ENCODE assay signal across 8 cellular contexts in the genomic region with DNA sequence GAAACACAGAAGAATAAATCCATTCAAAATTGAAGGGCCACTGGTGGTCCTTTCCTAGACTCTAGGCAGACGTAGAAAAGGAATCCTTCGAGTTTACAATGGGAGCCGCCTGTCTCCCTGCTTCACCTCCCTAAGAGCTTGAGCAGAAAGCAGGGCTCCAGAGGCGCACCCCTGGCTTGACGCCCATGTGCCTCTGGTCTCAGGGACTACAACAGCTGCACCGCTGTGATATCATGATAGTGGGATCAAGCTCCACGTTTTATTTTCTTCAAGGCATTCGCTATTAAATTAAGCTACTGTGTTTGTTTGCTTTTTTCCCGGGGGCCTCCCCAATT. TPM values are rescaled to one million over a fixed set of nuclear protein-coding genes. Genes with fewer than 3 reads are reported as not detected.
DNase-seq lines count a peak whose midpoint lies in the region; ATAC-seq and TF ChIP-seq lines count a peak whose summit lies in the region.

No MANE protein-coding gene starts in this region.

- H3K4me3 ChIP-seq in MG63 (peak overlapping the region; percentile 75), ectodermal cell (ENCODE audit: insufficient read depth, low read depth, low read length) (peak overlapping the region; percentile 96), neural cell (ENCODE audit: low read length) (peak overlapping the region; percentile 88)

- no peaks in the 10 kb centered on the region for H4K20me1 ChIP-seq in neural cell (ENCODE audit: insufficient read depth)

- TF ChIP-seq EP300 in neural cell (conservative IDR thresholded peaks at IDR 0.05; ENCODE audit: poor library complexity, severe bottlenecking), result no peak

- H3K4me2 ChIP-seq in neural cell (ENCODE audit: low read length), result peak overlapping the region; percentile 59

- intact Hi-C loops in CD14-positive monocyte (cut with micrococcal nuclease), result loop anchor here (1.0 to 10.0 kb wide), 3 partner anchors 53 to 178 kb away; partner anchors contain the start of gene CDCA8 (in 2 of the 2)

- H3K4me1 Mint-ChIP-seq in CD14-positive monocyte, result peaks cover 37% of the 10 kb centered on the region

- H3K36me3 ChIP-seq in MG63 (peaks cover 69% of the 10 kb centered on the region), ectodermal cell (ENCODE audit: control insufficient read depth, insufficient read depth, low read length) (peaks cover 38% of the 10 kb centered on the region), neural cell (ENCODE audit: insufficient read depth, low read length) (peaks cover 9% of the 10 kb centered on the region)

- H3K27me3 Mint-ChIP-seq in CD14-positive monocyte (ENCODE audit: low read depth in 3 of 3), result no peaks in the 10 kb centered on the region

- peaks cover 7% of the 10 kb centered on the region for H3K4me1 ChIP-seq in ectodermal cell (ENCODE audit: control insufficient read depth, insufficient read depth, low read length)

- H2AFZ ChIP-seq in neural cell (ENCODE audit: low read depth, low read length), result no peak overlapping the region

- WGBS in ectodermal cell, 2 experiments, result 22 to 24% methylated on average over 9 of the region's 9 CpGs

- H3K9me3 ChIP-seq in MG63 (no peaks in the 10 kb centered on the region), ectodermal cell (ENCODE audit: control insufficient read depth, low read length) (no peaks in the 10 kb centered on the region), neural cell (ENCODE audit: low read length) (no peaks in the 10 kb centered on the region)

- peak overlapping the region; percentile 81 to 95 (median 87) for H3K27ac Mint-ChIP-seq in CD14-positive monocyte

- no peak for ATAC-seq in HG02973 (IDR thresholded peaks at IDR 0.05; ENCODE audit: unreplicated experiment)
- ATAC-seq in GM18870 (IDR thresholded peaks at IDR 0.05; ENCODE audit: unreplicated experiment), result no peak

- no peaks in the 10 kb centered on the region for H3K9me2 ChIP-seq in neural cell (ENCODE audit: insufficient read depth, low read length)

- peaks cover 16% of the 10 kb centered on the region for H3K79me2 ChIP-seq in neural cell (replicated peaks; ENCODE audit: insufficient read depth, low read length)

- H3K4me3 Mint-ChIP-seq in CD14-positive monocyte, result peak overlapping the region; percentile 80 to 81

- H3K27me3 ChIP-seq in MG63 (no peaks in the 10 kb centered on the region), ectodermal cell (ENCODE audit: control insufficient read depth, insufficient read depth, low read length, poor library complexity, severe bottlenecking) (no peaks in the 10 kb centered on the region), neural cell (ENCODE audit: insufficient read depth, low read depth, low read length) (no peaks in the 10 kb centered on the region)

- no peak overlapping the region for H3K27ac ChIP-seq in ectodermal cell (ENCODE audit: insufficient read depth, low read depth, low read length, poor library complexity, severe bottlenecking)
- H3K27ac ChIP-seq in neural cell (ENCODE audit: low read length), result peak overlapping the region; percentile 54

- TF ChIP-seq CTCF in CD14-positive monocyte (IDR thresholded peaks at IDR 0.05) (no peak), neural cell (IDR thresholded peaks at IDR 0.05; ENCODE audit: poor library complexity, severe bottlenecking) (no peak)

- TF ChIP-seq RAD21 in neural cell (conservative IDR thresholded peaks at IDR 0.05), result no peak

- H3K9ac ChIP-seq in neural cell (ENCODE audit: low read length), result peak overlapping the region; percentile 87

- no peak for DNase-seq in CD14-positive monocyte (ENCODE audit: low spot score)
- no peak for DNase-seq in MG63
- DNase-seq in HCEC 1CT, result no peak
- no peak for DNase-seq in A172 (ENCODE audit: low spot score)

- peaks cover 48 to 60% of the 10 kb centered on the region in 2 donors for H3K36me3 Mint-ChIP-seq in CD14-positive monocyte

- peaks cover 0 to 1% (median 0%) of the 10 kb centered on the region in 7 donors for H3K9me3 Mint-ChIP-seq in CD14-positive monocyte

- no peaks in the 10 kb centered on the region for H3F3A ChIP-seq in neural cell (ENCODE audit: insufficient read depth, low read length, poor library complexity, severe bottlenecking)

TF ChIP-seq in neural cell, 6 proteins besides CTCF, POLR2A, EP300 and RAD21:
- TF ChIP-seq TAF1 (IDR thresholded peaks at IDR 0.05; ENCODE audit: low read depth) (no peak), EZH2 (IDR thresholded peaks at IDR 0.05; ENCODE audit: borderline replicate concordance, insufficient read depth, low read length, poor library complexity, severe bottlenecking) (no peak), MXI1 (conservative IDR thresholded peaks at IDR 0.05; ENCODE audit: poor library complexity, severe bottlenecking) (no peak), SMC3 (conservative IDR thresholded peaks at IDR 0.05; ENCODE audit: poor library complexity) (no peak), POLR2AphosphoS5 (IDR thresholded peaks at IDR 0.05) (no peak)
- TF ChIP-seq, protein P1, sequence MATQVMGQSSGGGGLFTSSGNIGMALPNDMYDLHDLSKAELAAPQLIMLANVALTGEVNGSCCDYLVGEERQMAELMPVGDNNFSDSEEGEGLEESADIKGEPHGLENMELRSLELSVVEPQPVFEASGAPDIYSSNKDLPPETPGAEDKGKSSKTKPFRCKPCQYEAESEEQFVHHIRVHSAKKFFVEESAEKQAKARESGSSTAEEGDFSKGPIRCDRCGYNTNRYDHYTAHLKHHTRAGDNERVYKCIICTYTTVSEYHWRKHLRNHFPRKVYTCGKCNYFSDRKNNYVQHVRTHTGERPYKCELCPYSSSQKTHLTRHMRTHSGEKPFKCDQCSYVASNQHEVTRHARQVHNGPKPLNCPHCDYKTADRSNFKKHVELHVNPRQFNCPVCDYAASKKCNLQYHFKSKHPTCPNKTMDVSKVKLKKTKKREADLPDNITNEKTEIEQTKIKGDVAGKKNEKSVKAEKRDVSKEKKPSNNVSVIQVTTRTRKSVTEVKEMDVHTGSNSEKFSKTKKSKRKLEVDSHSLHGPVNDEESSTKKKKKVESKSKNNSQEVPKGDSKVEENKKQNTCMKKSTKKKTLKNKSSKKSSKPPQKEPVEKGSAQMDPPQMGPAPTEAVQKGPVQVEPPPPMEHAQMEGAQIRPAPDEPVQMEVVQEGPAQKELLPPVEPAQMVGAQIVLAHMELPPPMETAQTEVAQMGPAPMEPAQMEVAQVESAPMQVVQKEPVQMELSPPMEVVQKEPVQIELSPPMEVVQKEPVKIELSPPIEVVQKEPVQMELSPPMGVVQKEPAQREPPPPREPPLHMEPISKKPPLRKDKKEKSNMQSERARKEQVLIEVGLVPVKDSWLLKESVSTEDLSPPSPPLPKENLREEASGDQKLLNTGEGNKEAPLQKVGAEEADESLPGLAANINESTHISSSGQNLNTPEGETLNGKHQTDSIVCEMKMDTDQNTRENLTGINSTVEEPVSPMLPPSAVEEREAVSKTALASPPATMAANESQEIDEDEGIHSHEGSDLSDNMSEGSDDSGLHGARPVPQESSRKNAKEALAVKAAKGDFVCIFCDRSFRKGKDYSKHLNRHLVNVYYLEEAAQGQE (IDR thresholded peaks at IDR 0.05; ENCODE audit: borderline replicate concordance), result no peak

RNA-seq across cellular contexts. Expression of gene C1orf122, which starts 0.4 kb away (rescaled TPM):
- polyA plus RNA-seq in CD14-positive monocyte, result 10 to 100 TPM; 22.9 to 29.5 TPM
- 22.3 and 68.2 TPM in 2 replicates for total RNA-seq in MG63 (2014; rRNA removed; shearing (Covaris generic); ENCODE audit: low replicate concordance)
- polyA plus RNA-seq in ectodermal cell (2013, experiment 1 of 4), result 35.7 TPM
- polyA plus RNA-seq in ectodermal cell (2013, experiment 2 of 4), result 36.8 TPM
- polyA plus RNA-seq in ectodermal cell (2013, experiment 3 of 4), result 40.7 TPM
- polyA plus RNA-seq in ectodermal cell (2013, experiment 4 of 4), result 37.2 TPM
- polyA plus RNA-seq in neural cell, result 133 and 143 TPM in 2 replicates
- 27.5 and 30.8 TPM in 2 replicates for polyA minus RNA-seq in neural cell
- 22.9 and 34.6 TPM in 2 replicates for total RNA-seq in A172 (2014; rRNA removed; shearing (Covaris generic))

RNA-seq across cellular contexts. Expression of gene YRDC, which starts 0.8 kb away (rescaled TPM):
- polyA plus RNA-seq in CD14-positive monocyte, result 10 to 100 TPM; 13.3 to 29.6 TPM
- total RNA-seq in MG63 (2014; rRNA removed; shearing (Covaris generic); ENCODE audit: low replicate concordance), result 34.7 and 37.8 TPM in 2 replicates
- 16.4 TPM for polyA plus RNA-seq in ectodermal cell (2013, experiment 1 of 4)
- 18.6 TPM for polyA plus RNA-seq in ectodermal cell (2013, experiment 2 of 4)
- polyA plus RNA-seq in ectodermal cell (2013, experiment 3 of 4), result 16.0 TPM
- 16.0 TPM for polyA plus RNA-seq in ectodermal cell (2013, experiment 4 of 4)
- 27.6 and 34.1 TPM in 2 replicates for polyA plus RNA-seq in neural cell
- 17.5 and 20.7 TPM in 2 replicates for polyA minus RNA-seq in neural cell
- 30.6 and 39.5 TPM in 2 replicates for total RNA-seq in A172 (2014; rRNA removed; shearing (Covaris generic))

RNA-seq across cellular contexts. Expression of gene MANEAL, which starts 13.5 kb away (rescaled TPM):
- under 1 TPM in 1 of 2 donors, not detected in 1; 0.56 TPM for polyA plus RNA-seq in CD14-positive monocyte
- total RNA-seq in MG63 (2014; rRNA removed; shearing (Covaris generic); ENCODE audit: low replicate concordance), result 8.8 and 15.0 TPM in 2 replicates
- 1.1 TPM for polyA plus RNA-seq in ectodermal cell (2013, experiment 1 of 4)
- polyA plus RNA-seq in ectodermal cell (2013, experiment 2 of 4), result 0.85 TPM
- polyA plus RNA-seq in ectodermal cell (2013, experiment 3 of 4), result 0.91 TPM
- polyA plus RNA-seq in ectodermal cell (2013, experiment 4 of 4), result 1.1 TPM
- polyA plus RNA-seq in neural cell, result 37.0 and 46.7 TPM in 2 replicates
- polyA minus RNA-seq in neural cell, result 46.7 and 52.8 TPM in 2 replicates
- 13.2 and 13.9 TPM in 2 replicates for total RNA-seq in A172 (2014; rRNA removed; shearing (Covaris generic))

RNA-seq across cellular contexts. Expression of gene EPHA10, which starts 42.3 kb away (rescaled TPM):
- polyA plus RNA-seq in CD14-positive monocyte (not detected), neural cell (34.7 and 39.4 TPM in 2 replicates)
- total RNA-seq in MG63 (2014; rRNA removed; shearing (Covaris generic); ENCODE audit: low replicate concordance), result not detected in 2 replicates
- polyA plus RNA-seq in ectodermal cell (2013, experiment 1 of 4), result not detected
- polyA plus RNA-seq in ectodermal cell (2013, experiment 2 of 4), result 0.36 TPM
- 0.27 TPM for polyA plus RNA-seq in ectodermal cell (2013, experiment 3 of 4)
- 1.4 TPM for polyA plus RNA-seq in ectodermal cell (2013, experiment 4 of 4)
- polyA minus RNA-seq in neural cell, result 30.6 and 34.3 TPM in 2 replicates
- total RNA-seq in A172 (2014; rRNA removed; shearing (Covaris generic)), result not detected in 2 replicates

RNA-seq across cellular contexts. Expression of gene MTF1, which starts 52.2 kb away (rescaled TPM):
- polyA plus RNA-seq in CD14-positive monocyte (10 to 100 TPM; 29.6 to 41.0 TPM), neural cell (3.7 and 3.8 TPM in 2 replicates)
- 2.2 and 2.5 TPM in 2 replicates for total RNA-seq in MG63 (2014; rRNA removed; shearing (Covaris generic); ENCODE audit: low replicate concordance)
- polyA plus RNA-seq in ectodermal cell (2013, experiment 1 of 4), result 11.6 TPM
- 12.0 TPM for polyA plus RNA-seq in ectodermal cell (2013, experiment 2 of 4)
- 6.2 TPM for polyA plus RNA-seq in ectodermal cell (2013, experiment 3 of 4)
- 6.9 TPM for polyA plus RNA-seq in ectodermal cell (2013, experiment 4 of 4)
- 8.8 and 9.5 TPM in 2 replicates for polyA minus RNA-seq in neural cell
- total RNA-seq in A172 (2014; rRNA removed; shearing (Covaris generic)), result 0.69 and 3.2 TPM in 2 replicates
